In the genomic region with DNA sequence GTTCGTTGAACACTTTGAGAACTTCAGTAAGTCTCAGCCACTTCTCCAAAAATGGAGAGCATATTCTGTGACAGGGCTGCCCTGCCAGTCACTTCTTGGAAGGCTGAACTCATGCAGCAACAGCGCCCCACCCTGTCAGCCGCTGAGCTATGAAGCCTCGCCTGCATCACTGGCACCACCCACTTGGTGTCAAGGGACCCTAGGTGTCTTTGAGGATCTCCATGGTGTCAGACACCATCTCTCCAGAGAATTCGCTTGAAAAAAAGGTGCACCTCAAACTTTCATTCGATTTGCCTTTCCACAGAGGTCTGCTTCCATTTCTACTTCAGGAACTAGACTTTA, we compare ENCODE assay signal across 7 cellular contexts.
DNase-seq lines count a peak whose midpoint lies in the region; ATAC-seq and TF ChIP-seq lines count a peak whose summit lies in the region.
"Not testable (repeated sequence)": the region's sequence is repeated elsewhere in the genome, so short reads cannot be mapped to it uniquely, and the experiment has no call there.

No MANE protein-coding gene starts in this region.

- peak; percentile 23; the same call in 1 of the 2 replicates for TF ChIP-seq RAD21 in Ishikawa (IDR thresholded peaks at IDR 0.05; ENCODE audit: low read depth)

- TF ChIP-seq EP300 in Ishikawa (IDR thresholded peaks at IDR 0.05; ENCODE audit: borderline replicate concordance) = not testable (repeated sequence)

- ATAC-seq in GM18519 (IDR thresholded peaks at IDR 0.05; ENCODE audit: low FRiP score, unreplicated experiment) = peak; percentile 51

- TF ChIP-seq CTCF in fibroblast of mammary gland (conservative IDR thresholded peaks at IDR 0.05; ENCODE audit: control insufficient read depth, insufficient read depth, low read depth, low read length) = not testable (repeated sequence)

- not testable (repeated sequence) for H3K4me3 ChIP-seq in fibroblast of mammary gland (ENCODE audit: control insufficient read depth, low read depth, low read length)

- DNase-seq in T-helper 9 cell (peak; percentile 1), fibroblast of mammary gland (ENCODE audit: low read depth) (peak; percentile 8), kidney tubule cell (ENCODE audit: low spot score) (peak; percentile 42)
- DNase-seq in activated naive CD4-positive, alpha-beta T cell treated with anti-CD3 and anti-CD28 coated beads, Interleukin-2, amount 50 U/mL, for 16 hours = peak; percentile 10
- DNase-seq in stimulated activated CD4-positive, alpha-beta T cell treated with anti-CD3 and anti-CD28 coated beads, Interleukin-12 subunit alpha, Interleukin-12 subunit beta, amount 100 ng/mL, for 4 hours = peak; percentile 1
